In genomic region chr3:9497821-9498565, GRCh38 we compare ENCODE assay signal across 24 cellular contexts. TPM values are rescaled to one million over a fixed set of nuclear protein-coding genes. Genes with fewer than 3 reads are reported as not detected.
DNase-seq lines count a peak whose midpoint lies in the region; ATAC-seq and TF ChIP-seq lines count a peak whose summit lies in the region.
"Had no signal": no experiment of that assay in that cellular context is flagged by ENCODE, and none has a peak within 500 bp of the region (broad histone marks: within the 10 kb centered on the region; RNA-seq: fewer than 3 reads in every experiment).

No MANE protein-coding gene starts in this region.

- H3K9me3 Mint-ChIP-seq in HFFc6: no peaks in the 10 kb centered on the region
- H3K9me3 Mint-ChIP-seq: activated T-helper 2 cell treated with anti-CD3 and anti-CD28 coated beads, Interferon-gamma antibody, Interleukin-2, Interleukin-4, amounts not matched to agents 10 μg/mL and 5 μg/mL and 100 μg/mL, durations not matched to agents 14 hours and 24 hours and 36 hours; CD4-positive, alpha-beta memory T cell; nephron progenitor cell had no signal

- ATAC-seq in RWPE2 (ENCODE audit: low read depth): peak; percentile 72
- ATAC-seq in left colon: no peak
- no peak for ATAC-seq in GM19035 (IDR thresholded peaks at IDR 0.05; ENCODE audit: unreplicated experiment)
- ATAC-seq: A549, gastrocnemius medialis had no signal

- H3K27me3 Mint-ChIP-seq in HFFc6 (ENCODE audit: insufficient read depth): peaks cover 23% of the 10 kb centered on the region

- H3K4me3 Mint-ChIP-seq in HFFc6: no peak overlapping the region
- H3K4me3 Mint-ChIP-seq: CD4-positive, alpha-beta memory T cell; nephron progenitor cell had no signal

- H3K27ac ChIP-seq in RWPE2 (ENCODE audit: poor library complexity, severe bottlenecking) (peak overlapping the region; percentile 14), substantia nigra (ENCODE audit: low read depth, low read length, poor library complexity, severe bottlenecking) (no peak overlapping the region)
- H3K27ac ChIP-seq: A549, adrenal gland, gastrocnemius medialis, right atrium auricular region, vagina, WERI-Rb-1 had no signal

- no peaks in the 10 kb centered on the region for H3K27me3 ChIP-seq in RWPE2 (ENCODE audit: insufficient read depth, poor library complexity, severe bottlenecking)
- H3K27me3 ChIP-seq: adrenal gland, vagina had no signal

- peaks cover 36% of the 10 kb centered on the region for H3K4me1 Mint-ChIP-seq in HFFc6 (ENCODE audit: low read depth)

- peaks cover 9% of the 10 kb centered on the region for H3K4me1 ChIP-seq in RWPE2 (ENCODE audit: insufficient read depth, poor library complexity, severe bottlenecking)

- no peak overlapping the region for H3K4me3 ChIP-seq in RWPE2 (ENCODE audit: severe bottlenecking)
- H3K4me3 ChIP-seq: A549, adrenal gland, gastrocnemius medialis, right atrium auricular region, vagina had no signal

- H3K9me3 ChIP-seq in RWPE2 (ENCODE audit: severe bottlenecking): no peaks in the 10 kb centered on the region
- H3K9me3 ChIP-seq: A549, adrenal gland, gastrocnemius medialis, right atrium auricular region, vagina had no signal

- peak; percentile 63 for DNase-seq in A172 (ENCODE audit: low spot score)
- peak; percentile 54 for DNase-seq in HFFc6
- no peak for DNase-seq in RWPE2 (ENCODE audit: low spot score)
- DNase-seq in glomerular visceral epithelial cell (ENCODE audit: extremely low spot score): peak; percentile 79
- no peak for DNase-seq in left colon
- DNase-seq in substantia nigra (lab: John Stamatoyannopoulos, UW): no peak
- DNase-seq in DMS53 treated with DMSO at 0.1 percent for 48 hours (lab: John Stamatoyannopoulos, UW; ENCODE audit: unreplicated experiment): no peak
- DNase-seq: activated CD8-positive, alpha-beta memory T cell treated with anti-CD3 and anti-CD28 coated beads for 24 hours; adrenal gland; CD4-positive, alpha-beta memory T cell; DMS79 treated with DMSO at 0.1 percent for 48 hours; gastrocnemius medialis; NCI-H2029; NCI-H524 treated with DMSO at 0.1 percent for 48 hours; nephron progenitor cell; SW 1271; WERI-Rb-1 had no signal

- peak overlapping the region; percentile 40; the same call in 1 of the 2 replicates for H3K27ac Mint-ChIP-seq in HFFc6
- H3K27ac Mint-ChIP-seq: activated T-helper 2 cell treated with anti-CD3 and anti-CD28 coated beads, Interferon-gamma antibody, Interleukin-2, Interleukin-4, amounts not matched to agents 10 μg/mL and 5 μg/mL and 100 μg/mL, durations not matched to agents 14 hours and 24 hours and 36 hours; nephron progenitor cell had no signal

- peaks cover 4% of the 10 kb centered on the region; the same call in 1 of the 2 replicates for H3K36me3 Mint-ChIP-seq in HFFc6 (ENCODE audit: low read depth)

- no peak for TF ChIP-seq CTCF in HFFc6 (IDR thresholded peaks at IDR 0.05)
- TF ChIP-seq CTCF in RWPE2 (IDR thresholded peaks at IDR 0.05; ENCODE audit: poor library complexity, severe bottlenecking): no peak

- intact Hi-C loops in left colon (cut with DNase I, micrococcal nuclease): no loop called here

- H3K36me3 ChIP-seq in RWPE2 (ENCODE audit: low read depth): no peaks in the 10 kb centered on the region
- H3K36me3 ChIP-seq: adrenal gland, gastrocnemius medialis, right atrium auricular region, vagina had no signal

RNA-seq across cellular contexts. Expression of gene LHFPL4, which starts 55.6 kb away (rescaled TPM):
- not detected in 2 replicates for total RNA-seq in A172 (2014; rRNA removed; shearing (Covaris generic))
- total RNA-seq in HFFc6 (2021; fragmentation: NEBNext Ultra II Directional; extraction: Animal tissue kit (Norgen Biotek cat#: 25700)): not detected
- total RNA-seq in left colon: under 1 TPM; 0.70 to 0.73 TPM
- total RNA-seq: activated T-helper 2 cell treated with anti-CD3 and anti-CD28 coated beads, Interferon-gamma antibody, Interleukin-2, Interleukin-4, amounts not matched to agents 10 μg/mL and 5 μg/mL and 100 μg/mL, durations not matched to agents 14 hours and 24 hours and 36 hours; CD4-positive, alpha-beta memory T cell; gastrocnemius medialis; mesenteric fat pad; OCI-LY7; right atrium auricular region; vagina had no signal

Comparison
In these comparisons a context has a peak if more than half of its experiments do, and no peak if none do; other contexts are left out.
1. DNase-seq: peak in A172 (single experiment), HFFc6 (single experiment) and glomerular visceral epithelial cell (single experiment); none in RWPE2 (single experiment), left colon (0 of 2), substantia nigra (0 of 49) and DMS53 treated with DMSO at 0.1 percent for 48 hours (single experiment).